2 cellular contexts compared by ENCODE assay signal in the genomic region with DNA sequence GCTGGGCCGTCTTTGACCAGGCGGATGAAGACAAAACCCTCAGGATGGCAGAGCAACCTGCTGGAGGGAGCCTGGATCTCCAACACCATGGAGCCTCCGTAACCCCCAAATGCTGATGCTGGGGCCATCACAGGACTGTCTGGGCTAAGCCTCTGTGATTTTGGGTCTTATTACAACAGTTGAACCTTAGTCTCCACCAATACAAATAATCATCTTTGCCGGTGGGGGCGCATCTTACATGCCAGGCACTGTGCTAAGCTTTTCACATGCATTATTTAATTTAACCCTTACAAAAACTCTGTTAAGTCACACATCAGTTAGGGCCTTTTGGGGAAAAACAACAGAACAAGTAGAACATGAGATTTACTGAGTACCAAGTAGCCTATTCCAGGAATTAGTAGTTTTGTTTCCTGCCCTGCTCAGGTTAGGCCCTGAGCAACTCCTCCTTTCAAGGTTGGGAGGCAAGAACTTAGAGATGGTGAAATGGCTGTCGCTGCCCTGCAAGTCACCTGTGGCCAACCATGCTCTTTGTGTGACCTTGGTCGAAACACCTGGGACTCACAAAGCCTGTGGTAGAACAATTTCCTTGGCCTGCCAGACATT.
TF ChIP-seq lines count a peak whose summit lies in the region.

No MANE protein-coding gene starts in this region.

TF ChIP-seq in GM23338, 12 proteins besides CTCF, POLR2A, EP300 and RAD21 (continues in another document):
- TF ChIP-seq, protein P1, sequence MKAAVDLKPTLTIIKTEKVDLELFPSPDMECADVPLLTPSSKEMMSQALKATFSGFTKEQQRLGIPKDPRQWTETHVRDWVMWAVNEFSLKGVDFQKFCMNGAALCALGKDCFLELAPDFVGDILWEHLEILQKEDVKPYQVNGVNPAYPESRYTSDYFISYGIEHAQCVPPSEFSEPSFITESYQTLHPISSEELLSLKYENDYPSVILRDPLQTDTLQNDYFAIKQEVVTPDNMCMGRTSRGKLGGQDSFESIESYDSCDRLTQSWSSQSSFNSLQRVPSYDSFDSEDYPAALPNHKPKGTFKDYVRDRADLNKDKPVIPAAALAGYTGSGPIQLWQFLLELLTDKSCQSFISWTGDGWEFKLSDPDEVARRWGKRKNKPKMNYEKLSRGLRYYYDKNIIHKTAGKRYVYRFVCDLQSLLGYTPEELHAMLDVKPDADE (IDR thresholded peaks at IDR 0.05): no peak
- no peak for TF ChIP-seq JUNB (IDR thresholded peaks at IDR 0.05; ENCODE audit: unreplicated experiment)
- no peak for TF ChIP-seq STAT1 (IDR thresholded peaks at IDR 0.05; ENCODE audit: unreplicated experiment)
- TF ChIP-seq EZH2 (IDR thresholded peaks at IDR 0.05; ENCODE audit: low read depth, unreplicated experiment): no peak
- TF ChIP-seq POLR2AphosphoS5 (IDR thresholded peaks at IDR 0.05; ENCODE audit: low read depth): no peak
- TF ChIP-seq CREB1 (CRISPR knock-in tag; IDR thresholded peaks at IDR 0.05; ENCODE audit: low read depth): no peak
- TF ChIP-seq NANOG (IDR thresholded peaks at IDR 0.05; ENCODE audit: borderline replicate concordance): no peak
- TF ChIP-seq ZNF114 (CRISPR knock-in tag; IDR thresholded peaks at IDR 0.05): no peak
- TF ChIP-seq, protein P2, sequence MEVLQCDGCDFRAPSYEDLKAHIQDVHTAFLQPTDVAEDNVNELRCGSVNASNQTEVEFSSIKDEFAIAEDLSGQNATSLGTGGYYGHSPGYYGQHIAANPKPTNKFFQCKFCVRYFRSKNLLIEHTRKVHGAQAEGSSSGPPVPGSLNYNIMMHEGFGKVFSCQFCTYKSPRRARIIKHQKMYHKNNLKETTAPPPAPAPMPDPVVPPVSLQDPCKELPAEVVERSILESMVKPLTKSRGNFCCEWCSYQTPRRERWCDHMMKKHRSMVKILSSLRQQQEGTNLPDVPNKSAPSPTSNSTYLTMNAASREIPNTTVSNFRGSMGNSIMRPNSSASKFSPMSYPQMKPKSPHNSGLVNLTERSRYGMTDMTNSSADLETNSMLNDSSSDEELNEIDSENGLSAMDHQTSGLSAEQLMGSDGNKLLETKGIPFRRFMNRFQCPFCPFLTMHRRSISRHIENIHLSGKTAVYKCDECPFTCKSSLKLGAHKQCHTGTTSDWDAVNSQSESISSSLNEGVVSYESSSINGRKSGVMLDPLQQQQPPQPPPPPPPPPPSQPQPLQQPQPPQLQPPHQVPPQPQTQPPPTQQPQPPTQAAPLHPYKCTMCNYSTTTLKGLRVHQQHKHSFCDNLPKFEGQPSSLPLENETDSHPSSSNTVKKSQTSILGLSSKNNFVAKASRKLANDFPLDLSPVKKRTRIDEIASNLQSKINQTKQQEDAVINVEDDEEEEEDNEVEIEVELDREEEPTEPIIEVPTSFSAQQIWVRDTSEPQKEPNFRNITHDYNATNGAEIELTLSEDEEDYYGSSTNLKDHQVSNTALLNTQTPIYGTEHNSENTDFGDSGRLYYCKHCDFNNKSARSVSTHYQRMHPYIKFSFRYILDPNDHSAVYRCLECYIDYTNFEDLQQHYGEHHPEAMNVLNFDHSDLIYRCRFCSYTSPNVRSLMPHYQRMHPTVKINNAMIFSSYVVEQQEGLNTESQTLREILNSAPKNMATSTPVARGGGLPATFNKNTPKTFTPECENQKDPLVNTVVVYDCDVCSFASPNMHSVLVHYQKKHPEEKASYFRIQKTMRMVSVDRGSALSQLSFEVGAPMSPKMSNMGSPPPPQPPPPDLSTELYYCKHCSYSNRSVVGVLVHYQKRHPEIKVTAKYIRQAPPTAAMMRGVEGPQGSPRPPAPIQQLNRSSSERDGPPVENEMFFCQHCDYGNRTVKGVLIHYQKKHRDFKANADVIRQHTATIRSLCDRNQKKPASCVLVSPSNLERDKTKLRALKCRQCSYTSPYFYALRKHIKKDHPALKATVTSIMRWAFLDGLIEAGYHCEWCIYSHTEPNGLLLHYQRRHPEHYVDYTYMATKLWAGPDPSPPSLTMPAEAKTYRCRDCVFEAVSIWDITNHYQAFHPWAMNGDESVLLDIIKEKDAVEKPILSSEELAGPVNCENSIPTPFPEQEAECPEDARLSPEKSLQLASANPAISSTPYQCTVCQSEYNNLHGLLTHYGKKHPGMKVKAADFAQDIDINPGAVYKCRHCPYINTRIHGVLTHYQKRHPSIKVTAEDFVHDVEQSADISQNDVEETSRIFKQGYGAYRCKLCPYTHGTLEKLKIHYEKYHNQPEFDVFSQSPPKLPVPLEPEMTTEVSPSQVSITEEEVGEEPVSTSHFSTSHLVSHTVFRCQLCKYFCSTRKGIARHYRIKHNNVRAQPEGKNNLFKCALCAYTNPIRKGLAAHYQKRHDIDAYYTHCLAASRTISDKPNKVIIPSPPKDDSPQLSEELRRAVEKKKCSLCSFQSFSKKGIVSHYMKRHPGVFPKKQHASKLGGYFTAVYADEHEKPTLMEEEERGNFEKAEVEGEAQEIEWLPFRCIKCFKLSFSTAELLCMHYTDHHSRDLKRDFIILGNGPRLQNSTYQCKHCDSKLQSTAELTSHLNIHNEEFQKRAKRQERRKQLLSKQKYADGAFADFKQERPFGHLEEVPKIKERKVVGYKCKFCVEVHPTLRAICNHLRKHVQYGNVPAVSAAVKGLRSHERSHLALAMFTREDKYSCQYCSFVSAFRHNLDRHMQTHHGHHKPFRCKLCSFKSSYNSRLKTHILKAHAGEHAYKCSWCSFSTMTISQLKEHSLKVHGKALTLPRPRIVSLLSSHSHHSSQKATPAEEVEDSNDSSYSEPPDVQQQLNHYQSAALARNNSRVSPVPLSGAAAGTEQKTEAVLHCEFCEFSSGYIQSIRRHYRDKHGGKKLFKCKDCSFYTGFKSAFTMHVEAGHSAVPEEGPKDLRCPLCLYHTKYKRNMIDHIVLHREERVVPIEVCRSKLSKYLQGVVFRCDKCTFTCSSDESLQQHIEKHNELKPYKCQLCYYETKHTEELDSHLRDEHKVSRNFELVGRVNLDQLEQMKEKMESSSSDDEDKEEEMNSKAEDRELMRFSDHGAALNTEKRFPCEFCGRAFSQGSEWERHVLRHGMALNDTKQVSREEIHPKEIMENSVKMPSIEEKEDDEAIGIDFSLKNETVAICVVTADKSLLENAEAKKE (CRISPR knock-in tag; IDR thresholded peaks at IDR 0.05): no peak
- no peak for TF ChIP-seq EZH2phosphoT487 (IDR thresholded peaks at IDR 0.05; ENCODE audit: unreplicated experiment)
- TF ChIP-seq ZNF331 (CRISPR knock-in tag; IDR thresholded peaks at IDR 0.05; ENCODE audit: low read depth): no peak

TF ChIP-seq in H1, 55 proteins besides CTCF, POLR2A, EP300 and RAD21:
- TF ChIP-seq JUN (IDR thresholded peaks at IDR 0.05; ENCODE audit: low read depth, low read length) (no peak), POLR2AphosphoS5 (IDR thresholded peaks at IDR 0.05; ENCODE audit: low read depth, low read length) (no peak), RBBP5 (IDR thresholded peaks at IDR 0.05; ENCODE audit: borderline replicate concordance, low read depth, low read length) (no peak), FOSL1 (IDR thresholded peaks at IDR 0.05; ENCODE audit: insufficient read depth, low read depth, low read length) (no peak), ZNF274 (IDR thresholded peaks at IDR 0.05; ENCODE audit: borderline replicate concordance, extremely low read depth, low read length) (no peak), SAP30 (IDR thresholded peaks at IDR 0.05; ENCODE audit: insufficient read depth, insufficient replicate concordance, low read length) (no peak), SP1 (IDR thresholded peaks at IDR 0.05; ENCODE audit: low read depth, low read length) (no peak), GABPA (IDR thresholded peaks at IDR 0.05; ENCODE audit: borderline replicate concordance, insufficient read depth, low read length) (no peak), CREB1 (IDR thresholded peaks at IDR 0.05) (no peak), TBP (IDR thresholded peaks at IDR 0.05; ENCODE audit: low read depth, low read length) (no peak), CHD1 (IDR thresholded peaks at IDR 0.05; ENCODE audit: low read depth, low read length) (no peak), SP2 (IDR thresholded peaks at IDR 0.05; ENCODE audit: low read length) (no peak), EZH2 (IDR thresholded peaks at IDR 0.05; ENCODE audit: low read depth, low read length, severe bottlenecking) (no peak), SUZ12 (IDR thresholded peaks at IDR 0.05; ENCODE audit: low read length) (no peak)
TF ChIP-seq in H1: peak in this region for 0.
